ENCODE assay signal across 8 cellular contexts in the genomic region with DNA sequence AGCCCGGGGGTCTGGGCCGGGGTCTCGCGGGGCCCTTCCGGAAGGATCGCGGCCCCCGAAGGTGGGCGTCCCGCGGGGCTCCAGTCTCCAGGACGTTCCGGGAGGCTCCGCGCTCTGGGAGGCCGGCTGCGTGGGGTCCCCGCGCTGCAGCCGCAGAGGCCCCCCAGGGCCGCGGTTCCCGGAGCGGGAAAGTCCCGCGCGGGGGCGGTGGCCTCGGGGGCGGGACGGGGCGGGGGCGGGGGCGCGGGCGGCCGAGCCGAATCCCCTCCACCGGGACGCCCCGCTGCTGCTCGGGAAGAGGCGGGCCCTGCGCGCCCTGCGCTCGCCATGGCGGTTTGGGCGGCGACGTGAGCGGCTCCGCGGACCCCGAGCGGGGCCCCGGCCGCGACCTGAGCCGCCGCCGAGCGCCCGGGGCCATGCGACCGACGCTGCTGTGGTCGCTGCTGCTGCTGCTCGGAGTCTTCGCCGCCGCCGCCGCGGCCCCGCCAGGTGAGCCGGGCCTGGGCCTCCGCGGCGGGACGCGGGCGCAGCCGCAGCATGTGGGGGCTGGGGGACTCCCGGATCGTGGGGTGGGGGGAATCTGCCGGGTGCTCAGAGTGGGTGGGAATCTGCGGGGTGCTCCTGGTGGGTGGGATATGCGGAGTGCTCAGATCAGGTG. TPM values are rescaled to one million over a fixed set of nuclear protein-coding genes. Genes with fewer than 3 reads are reported as not detected.
A peak's percentile ranks its signal among the peaks of the same experiment; 100 is the strongest.
DNase-seq lines count a peak whose midpoint lies in the region; ATAC-seq and TF ChIP-seq lines count a peak whose summit lies in the region.

A gene with protein sequence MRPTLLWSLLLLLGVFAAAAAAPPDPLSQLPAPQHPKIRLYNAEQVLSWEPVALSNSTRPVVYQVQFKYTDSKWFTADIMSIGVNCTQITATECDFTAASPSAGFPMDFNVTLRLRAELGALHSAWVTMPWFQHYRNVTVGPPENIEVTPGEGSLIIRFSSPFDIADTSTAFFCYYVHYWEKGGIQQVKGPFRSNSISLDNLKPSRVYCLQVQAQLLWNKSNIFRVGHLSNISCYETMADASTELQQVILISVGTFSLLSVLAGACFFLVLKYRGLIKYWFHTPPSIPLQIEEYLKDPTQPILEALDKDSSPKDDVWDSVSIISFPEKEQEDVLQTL (plus strand): TSS at position 286 of the 658 bp plus-strand sequence. CDS start 131 bp downstream, at position 417.

- peaks cover 7% of the 10 kb centered on the region for H3K4me1 ChIP-seq in IMR-90 (ENCODE audit: control insufficient read depth, insufficient read depth, low read length)
- peaks cover 9% of the 10 kb centered on the region for H3K4me1 ChIP-seq in mesodermal cell (ENCODE audit: control insufficient read depth, insufficient read depth, low read length, poor library complexity, severe bottlenecking)

- H2BK15ac ChIP-seq in IMR-90 (ENCODE audit: low read depth, low read length) = peak within 1 kb of the TSS; percentile 50; the same call in 2 of the 3 replicates

- peak; percentile 72 for ATAC-seq in IMR-90 (ENCODE audit: low read depth)

- no peak for TF ChIP-seq RAD21 in IMR-90 (IDR thresholded peaks at IDR 0.05; ENCODE audit: low read length)

- WGBS in IMR-90 (ENCODE audit: extremely low coverage in 2 of 2, insufficient read length in 1 of 2), 2 experiments = 1% methylated on average over 29 of the region's 89 CpGs; no CpG with 5 or more reads in 1 of the 2 experiments
- 0 to 1% methylated on average over 28 to 38 of the region's 89 CpGs for WGBS in mesodermal cell (ENCODE audit: insufficient coverage in 2 of 2), 2 experiments

- H3K9me3 ChIP-seq in IMR-90 (ENCODE audit: control insufficient read depth, insufficient read depth, low read length) = no peaks in the 10 kb centered on the region
- H3K9me3 ChIP-seq in mesodermal cell (ENCODE audit: control insufficient read depth, low read length) = no peaks in the 10 kb centered on the region

- dilution Hi-C loops in IMR-90 (cut with HindIII; ENCODE audit: low sequenced_read_pairs, unreplicated experiment) = no loop called here

- H3K36me3 ChIP-seq in IMR-90 (ENCODE audit: control insufficient read depth, insufficient read depth, low read length) (peaks cover 4% of the 10 kb centered on the region; the same call in 1 of the 2 replicates), mesodermal cell (ENCODE audit: control insufficient read depth, insufficient read depth, low read length) (peaks cover 10% of the 10 kb centered on the region)

- H3K9ac ChIP-seq in IMR-90 (ENCODE audit: low read depth, low read length) = peak within 1 kb of the TSS; percentile 87

- H3K9me1 ChIP-seq in IMR-90 (ENCODE audit: insufficient read depth, low read length) = peaks cover 7% of the 10 kb centered on the region

- H3K27ac ChIP-seq in IMR-90 (ENCODE audit: insufficient read depth, low read length) = peak within 1 kb of the TSS; percentile 78
- H3K27ac ChIP-seq in mesodermal cell (ENCODE audit: low read depth, low read length, severe bottlenecking) = peak within 1 kb of the TSS; percentile 65
- peak within 1 kb of the TSS; percentile 88 for H3K27ac ChIP-seq in substantia nigra (ENCODE audit: low read depth, low read length, poor library complexity, severe bottlenecking)

- H2BK20ac ChIP-seq in IMR-90 (ENCODE audit: low read depth, low read length) = peak within 1 kb of the TSS; percentile 62; the same call in 1 of the 2 replicates

- H3K79me1 ChIP-seq in IMR-90 (ENCODE audit: low read depth in 1 of 2, low read length in 2 of 2) = peaks cover 9 to 38% of the 10 kb centered on the region in 2 experiments

- H3K14ac ChIP-seq in IMR-90 (replicated peaks; ENCODE audit: low read depth, low read length) = peak within 1 kb of the TSS; percentile 93

- peak within 1 kb of the TSS; percentile 73 for H2BK120ac ChIP-seq in IMR-90 (ENCODE audit: low read depth, low read length)

- intact Hi-C loops in IMR-90 (cut with micrococcal nuclease) = loop anchor here (10.0 kb wide), 1 partner anchor 58 kb away; no protein-coding TSS in a partner anchor

- in situ Hi-C loops in IMR-90 (cut with MboI; ENCODE audit: low sequenced_read_pairs) = no loop called here
- in situ Hi-C loops in endometrial microvascular endothelial cells (cut with HindIII; ENCODE audit: inconsistent ontology term, low pct_unique_long_range_greater_than_20kb, low sequenced_read_pairs) = no loop called here

- no peak for TF ChIP-seq POLR2A in IMR-90 (IDR thresholded peaks at IDR 0.05; ENCODE audit: low read depth, low read length)

- DNase-seq in NCI-H345 (lab: John Stamatoyannopoulos, UW) (peak; percentile 45), NCI-H345 treated with DMSO at 0.1 percent for 48 hours (lab: John Stamatoyannopoulos, UW; ENCODE audit: unreplicated experiment) (no peak), IMR-90 (no peak), substantia nigra (lab: John Stamatoyannopoulos, UW) (peak in 17 of 49 donors; percentile 13 to 72 (median 29)), DMS114 treated with DMSO at 0.1 percent for 48 hours (lab: John Stamatoyannopoulos, UW; ENCODE audit: unreplicated experiment) (no peak)
- peak; percentile 34 to 45 for DNase-seq in activated CD4-positive, alpha-beta T cell treated with anti-CD3 and anti-CD28 coated beads, Interleukin-2, amount 50 U/mL, for 4 hours

- H2AFZ ChIP-seq in IMR-90 (replicated peaks; ENCODE audit: low read length, poor library complexity) = peak within 1 kb of the TSS; percentile 91

- peak within 1 kb of the TSS; percentile 14; the same call in 1 of the 2 replicates for H3K18ac ChIP-seq in IMR-90 (ENCODE audit: low read depth, low read length)

- peak within 1 kb of the TSS; percentile 46 to 75; a peak in 3 of 4 replicates for H4K8ac ChIP-seq in IMR-90 (ENCODE audit: low read depth in 2 of 2, low read length in 2 of 2)

- peak within 1 kb of the TSS; percentile 55 for H3K56ac ChIP-seq in IMR-90 (ENCODE audit: extremely low read depth, insufficient read depth, low read length)

- POLR2A ChIA-PET in IMR-90 (lab: Charles Lee; ENCODE audit: unreplicated experiment) = interaction anchor here (0.6 kb wide), 1 partner anchor 281 kb away, joined by 4 read pairs; no protein-coding TSS in a partner anchor

- H3K4me3 ChIP-seq in IMR-90 (ENCODE audit: insufficient read depth, low read depth, low read length) (peak within 1 kb of the TSS; percentile 79), mesodermal cell (ENCODE audit: extremely low read depth, insufficient read depth, low read length, poor library complexity, severe bottlenecking) (peak within 1 kb of the TSS; percentile 85)

- CTCF ChIA-PET in IMR-90 (lab: Yijun Ruan, JAX) = no interaction called here

- H3K4me2 ChIP-seq in IMR-90 (ENCODE audit: low read depth, low read length) = peak within 1 kb of the TSS; percentile 85

- peaks cover 38% of the 10 kb centered on the region for H4K20me1 ChIP-seq in IMR-90 (ENCODE audit: insufficient read depth, low read length)

- peak within 1 kb of the TSS; percentile 66 for H4K5ac ChIP-seq in IMR-90 (ENCODE audit: low read depth, low read length)

- TF ChIP-seq CTCF in IMR-90 (conservative IDR thresholded peaks at IDR 0.05; ENCODE audit: low read depth, low read length) = no peak

- peak within 1 kb of the TSS; percentile 82 for H3K4ac ChIP-seq in IMR-90 (ENCODE audit: low read depth, low read length)

- peak within 1 kb of the TSS; percentile 98 for H2AK5ac ChIP-seq in IMR-90 (ENCODE audit: low read depth, low read length)

- no TSS peak for BruUV-seq in IMR-90 (replicated peaks; lab: Mats Ljungman, UMichigan)

- peak within 1 kb of the TSS; percentile 75 for H2BK5ac ChIP-seq in IMR-90 (ENCODE audit: low read depth, low read length, poor library complexity, severe bottlenecking)

- peak within 1 kb of the TSS; percentile 97 for H2AK9ac ChIP-seq in IMR-90 (replicated peaks; ENCODE audit: low read depth, low read length, poor library complexity)

- peak within 1 kb of the TSS; percentile 62 for H4K91ac ChIP-seq in IMR-90 (ENCODE audit: insufficient read depth, low read depth, low read length)

- H3K23ac ChIP-seq in IMR-90 (ENCODE audit: low read depth, low read length) = peak within 1 kb of the TSS; percentile 93

- no peaks in the 10 kb centered on the region for H3K27me3 ChIP-seq in IMR-90 (ENCODE audit: control insufficient read depth, insufficient read depth, low read length)

TF ChIP-seq in IMR-90, 13 proteins besides CTCF, POLR2A, EP300 and RAD21 (continues in another document):
- TF ChIP-seq RCOR1 (IDR thresholded peaks at IDR 0.05; ENCODE audit: insufficient replicate concordance, low read length) = no peak
- no peak; the same call in 1 of the 2 replicates for TF ChIP-seq MAZ (IDR thresholded peaks at IDR 0.05; ENCODE audit: borderline replicate concordance, low read depth, low read length)
- TF ChIP-seq SMC3 (IDR thresholded peaks at IDR 0.05; ENCODE audit: low read depth, low read length) = no peak
- TF ChIP-seq CHD1 (IDR thresholded peaks at IDR 0.05; ENCODE audit: low read depth, low read length) = no peak
- no peak for TF ChIP-seq BHLHE40 (IDR thresholded peaks at IDR 0.05; ENCODE audit: low read depth, low read length)
- TF ChIP-seq NFE2L2 (IDR thresholded peaks at IDR 0.05; ENCODE audit: low read depth, low read length) = no peak
- TF ChIP-seq CEBPB (IDR thresholded peaks at IDR 0.05; ENCODE audit: low read depth, low read length) = no peak
- no peak for TF ChIP-seq RFX5 (IDR thresholded peaks at IDR 0.05; ENCODE audit: low read depth, low read length)
- TF ChIP-seq MAFK (IDR thresholded peaks at IDR 0.05; ENCODE audit: low read depth, low read length) = no peak
- no peak for TF ChIP-seq MXI1 (IDR thresholded peaks at IDR 0.05; ENCODE audit: borderline replicate concordance, low read depth, low read length)
- TF ChIP-seq, protein P1, sequence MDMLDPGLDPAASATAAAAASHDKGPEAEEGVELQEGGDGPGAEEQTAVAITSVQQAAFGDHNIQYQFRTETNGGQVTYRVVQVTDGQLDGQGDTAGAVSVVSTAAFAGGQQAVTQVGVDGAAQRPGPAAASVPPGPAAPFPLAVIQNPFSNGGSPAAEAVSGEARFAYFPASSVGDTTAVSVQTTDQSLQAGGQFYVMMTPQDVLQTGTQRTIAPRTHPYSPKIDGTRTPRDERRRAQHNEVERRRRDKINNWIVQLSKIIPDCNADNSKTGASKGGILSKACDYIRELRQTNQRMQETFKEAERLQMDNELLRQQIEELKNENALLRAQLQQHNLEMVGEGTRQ (IDR thresholded peaks at IDR 0.05; ENCODE audit: low read depth, low read length) = no peak

RNA-seq across cellular contexts. Expression of the gene that starts here (rescaled TPM):
- total RNA-seq in IMR-90 (2012; rRNA removed) (52.8 and 66.0 TPM in 2 replicates), endometrial microvascular endothelial cells (ENCODE audit: inconsistent ontology term) (54.6 TPM)
- polyA plus RNA-seq in IMR-90 (2012; rRNA removed) = 64.9 and 73.8 TPM in 2 replicates
- polyA plus RNA-seq in IMR-90 (2012; cell fraction: cytosol; rRNA removed) = 27.8 and 55.9 TPM in 2 replicates
- 18.8 and 32.0 TPM in 2 replicates for polyA plus RNA-seq in IMR-90 (2012; cell fraction: nucleus; rRNA removed; ENCODE audit: low replicate concordance)
- 65.6 TPM for polyA plus RNA-seq in mesodermal cell (2013, experiment 1 of 2)
- polyA plus RNA-seq in mesodermal cell (2013, experiment 2 of 2) = 61.9 TPM

Comparison
In these comparisons a context has a peak if more than half of its experiments do, and no peak if none do; other contexts are left out.
1. DNase-seq: peak in NCI-H345 (single experiment) and activated CD4-positive, alpha-beta T cell treated with anti-CD3 and anti-CD28 coated beads, Interleukin-2, amount 50 U/mL, for 4 hours (2 of 2); none in NCI-H345 treated with DMSO at 0.1 percent for 48 hours (single experiment), IMR-90 (single experiment) and DMS114 treated with DMSO at 0.1 percent for 48 hours (single experiment).
2. Peak in every context shown above with its lines, with median percentiles within 50 percentile points of each other: H3K27ac ChIP-seq.